Comparison of ENCODE assay signal across 31 cellular contexts in genomic region chr2:152701198-152701597, GRCh38. TPM values are rescaled to one million over a fixed set of nuclear protein-coding genes. Genes with fewer than 3 reads are reported as not detected.
DNase-seq lines count a peak whose midpoint lies in the region; ATAC-seq and TF ChIP-seq lines count a peak whose summit lies in the region.
"Had no signal": no experiment of that assay in that cellular context is flagged by ENCODE, and none has a peak within 500 bp of the region (broad histone marks: within the 10 kb centered on the region; RNA-seq: fewer than 3 reads in every experiment).

No MANE protein-coding gene starts in this region.

- H4K12ac ChIP-seq in trophoblast cell (ENCODE audit: low read depth, low read length): no peak overlapping the region

- TF ChIP-seq CTCF in IMR-90 (conservative IDR thresholded peaks at IDR 0.05; ENCODE audit: low read depth, low read length) (no peak), endothelial cell (IDR thresholded peaks at IDR 0.05; ENCODE audit: unreplicated experiment) (no peak)

- no peak for DNase-seq in activated CD4-positive, alpha-beta T cell treated with anti-CD3 and anti-CD28 coated beads for 36 hours
- no peak for DNase-seq in activated CD4-positive, alpha-beta T cell treated with anti-CD3 and anti-CD28 coated beads, Interleukin-2, amount 50 U/mL, for 48 hours
- DNase-seq in IMR-90: no peak
- DNase-seq in endothelial cell (ENCODE audit: low spot score): no peak
- DNase-seq in trophoblast cell: peak in 1 of 2 donors; percentile 23
- no peak for DNase-seq in stimulated activated CD4-positive, alpha-beta T cell treated with anti-CD3 and anti-CD28 coated beads, Interleukin-2, amount 100 ng/mL, for 48 hours
- DNase-seq in SHP77 treated with DMSO at 0.1 percent for 48 hours (lab: John Stamatoyannopoulos, UW): no peak
- DNase-seq: activated naive CD8-positive, alpha-beta T cell treated with anti-CD3 and anti-CD28 coated beads for 36 hours; activated T-cell treated with anti-CD3 and anti-CD28 coated beads, Interleukin-2, amount 50 U/mL, for 72 hours; AML-193; CD4-positive, alpha-beta memory T cell; DMS153; effector CD8-positive, alpha-beta T cell; esophagus squamous epithelium; gastrocnemius medialis; hippocampal formation; KG1; left ventricle myocardium superior; NCI-H2171; NCI-H524; Peyer's patch; SJCRH30; stimulated activated CD4-positive, alpha-beta T cell treated with anti-CD3 and anti-CD28 coated beads, Interleukin-12 subunit alpha, Interleukin-12 subunit beta, amount 100 ng/mL, for 4 hours; stimulated activated CD4-positive, alpha-beta T cell treated with anti-CD3 and anti-CD28 coated beads, Interleukin-4, amount 100 ng/mL, for 4 hours; T-cell; thyroid gland had no signal

- peaks cover 47% of the 10 kb centered on the region for H3K36me3 Mint-ChIP-seq in activated CD4-positive, alpha-beta T cell treated with anti-CD3 and anti-CD28 coated beads for 36 hours (ENCODE audit: low read depth)
- peaks cover 30% of the 10 kb centered on the region for H3K36me3 Mint-ChIP-seq in endothelial cell (ENCODE audit: low read depth, unreplicated experiment)

- H3K4me1 Mint-ChIP-seq in activated CD4-positive, alpha-beta T cell treated with anti-CD3 and anti-CD28 coated beads for 36 hours: peaks cover 51% of the 10 kb centered on the region
- peaks cover 15% of the 10 kb centered on the region for H3K4me1 Mint-ChIP-seq in endothelial cell (ENCODE audit: unreplicated experiment)

- no TSS peak for BruUV-seq in IMR-90 (replicated peaks; lab: Mats Ljungman, UMichigan)

- H3K27me3 ChIP-seq in IMR-90 (ENCODE audit: control insufficient read depth, insufficient read depth, low read length) (no peaks in the 10 kb centered on the region), trophoblast cell (ENCODE audit: insufficient read depth, low read length) (no peaks in the 10 kb centered on the region)
- H3K27me3 ChIP-seq: esophagus squamous epithelium, gastrocnemius medialis, Peyer's patch, SJCRH30, thyroid gland had no signal

- H4K8ac ChIP-seq in IMR-90 (ENCODE audit: low read depth in 2 of 2, low read length in 2 of 2) (no peak overlapping the region), trophoblast cell (ENCODE audit: low read depth, low read length) (no peak overlapping the region)

- no peak overlapping the region for H3K27ac ChIP-seq in IMR-90 (ENCODE audit: insufficient read depth, low read length)
- H3K27ac ChIP-seq in trophoblast cell (ENCODE audit: low read depth, low read length): no peak overlapping the region
- H3K27ac ChIP-seq: esophagus squamous epithelium, gastrocnemius medialis, Peyer's patch, SJCRH30, thyroid gland had no signal

- no peak overlapping the region for H2AK9ac ChIP-seq in IMR-90 (replicated peaks; ENCODE audit: low read depth, low read length, poor library complexity)

- no peak overlapping the region for H3K4me3 ChIP-seq in IMR-90 (ENCODE audit: insufficient read depth, low read depth, low read length)
- no peak overlapping the region for H3K4me3 ChIP-seq in trophoblast cell (ENCODE audit: low read depth, low read length)
- H3K4me3 ChIP-seq: esophagus squamous epithelium, gastrocnemius medialis, Peyer's patch, SJCRH30, thyroid gland had no signal

- H3K27me3 Mint-ChIP-seq in activated CD4-positive, alpha-beta T cell treated with anti-CD3 and anti-CD28 coated beads for 36 hours: no peaks in the 10 kb centered on the region
- H3K27me3 Mint-ChIP-seq in endothelial cell (ENCODE audit: unreplicated experiment): peaks cover 3% of the 10 kb centered on the region
- H3K27me3 Mint-ChIP-seq: activated naive CD8-positive, alpha-beta T cell treated with anti-CD3 and anti-CD28 coated beads for 36 hours; CD4-positive, alpha-beta memory T cell; natural killer cell treated with Interleukin-12 subunit alpha and Interleukin-12 subunit beta and Interleukin-15 and Interleukin-18, amount 100 ng/mL, for 72 hours; stimulated activated naive CD8-positive, alpha-beta T cell treated with anti-CD3 and anti-CD28 coated beads, Interleukin-15, Interleukin-2, amounts not matched to agents 100 ng/mL and 50 ng/mL, for 24 hours; T-cell had no signal

- H3K79me1 ChIP-seq in IMR-90 (ENCODE audit: low read depth in 1 of 2, low read length in 2 of 2) (peaks cover 28 to 56% of the 10 kb centered on the region in 2 experiments), trophoblast cell (ENCODE audit: low read length) (peaks cover 1% of the 10 kb centered on the region)

- WGBS in IMR-90 (ENCODE audit: extremely low coverage in 2 of 2, insufficient read length in 1 of 2), 2 experiments: 100% methylated on average over 3 of the region's 7 CpGs; no CpG with 5 or more reads in 1 of the 2 experiments
- WGBS in trophoblast cell (ENCODE audit: extremely low coverage, insufficient coverage, insufficient read length): no CpG with 5 or more reads among the region's 7 CpGs

- no peak overlapping the region for H3K23ac ChIP-seq in IMR-90 (ENCODE audit: low read depth, low read length)
- no peak overlapping the region for H3K23ac ChIP-seq in trophoblast cell (ENCODE audit: low read length)

- H3K9ac ChIP-seq in IMR-90 (ENCODE audit: low read depth, low read length) (no peak overlapping the region), trophoblast cell (ENCODE audit: low read length) (no peak overlapping the region)

- H3K4me2 ChIP-seq in IMR-90 (ENCODE audit: low read depth, low read length) (no peak overlapping the region), trophoblast cell (ENCODE audit: low read length) (no peak overlapping the region)

- H3K4ac ChIP-seq in IMR-90 (ENCODE audit: low read depth, low read length): no peak overlapping the region
- H3K4ac ChIP-seq in trophoblast cell (ENCODE audit: low read depth, low read length): peak overlapping the region; percentile 9

- H3K9me3 ChIP-seq in IMR-90 (ENCODE audit: control insufficient read depth, insufficient read depth, low read length): peaks cover 8% of the 10 kb centered on the region
- H3K9me3 ChIP-seq in trophoblast cell (ENCODE audit: insufficient read depth, low read depth, low read length): peaks cover 2% of the 10 kb centered on the region
- H3K9me3 ChIP-seq: gastrocnemius medialis, Peyer's patch, thyroid gland had no signal

- peak overlapping the region; percentile 40 for H2BK5ac ChIP-seq in IMR-90 (ENCODE audit: low read depth, low read length, poor library complexity, severe bottlenecking)
- H2BK5ac ChIP-seq in trophoblast cell (ENCODE audit: low read depth, low read length, poor library complexity): peak overlapping the region; percentile 42

- H3K4me3 Mint-ChIP-seq in activated CD4-positive, alpha-beta T cell treated with anti-CD3 and anti-CD28 coated beads for 36 hours: no peak overlapping the region
- H3K4me3 Mint-ChIP-seq in endothelial cell (ENCODE audit: unreplicated experiment): peak overlapping the region; percentile 19
- H3K4me3 Mint-ChIP-seq: activated naive CD8-positive, alpha-beta T cell treated with anti-CD3 and anti-CD28 coated beads for 36 hours; activated T-cell treated with anti-CD3 and anti-CD28 coated beads, Interleukin-2, amount 50 U/mL, for 72 hours; CD4-positive, alpha-beta memory T cell; natural killer cell treated with Interleukin-12 subunit alpha and Interleukin-12 subunit beta and Interleukin-15 and Interleukin-18, amount 100 ng/mL, for 72 hours; stimulated activated naive CD8-positive, alpha-beta T cell treated with anti-CD3 and anti-CD28 coated beads, Interleukin-15, Interleukin-2, amounts not matched to agents 100 ng/mL and 50 ng/mL, for 24 hours; T-cell had no signal

- H3K56ac ChIP-seq in IMR-90 (ENCODE audit: extremely low read depth, insufficient read depth, low read length): no peak overlapping the region

- no peak overlapping the region for H2BK15ac ChIP-seq in IMR-90 (ENCODE audit: low read depth, low read length)

- no peak for ATAC-seq in activated CD4-positive, alpha-beta T cell treated with anti-CD3 and anti-CD28 coated beads for 36 hours
- ATAC-seq in IMR-90 (ENCODE audit: low read depth): no peak
- ATAC-seq in HG03571 (IDR thresholded peaks at IDR 0.05; ENCODE audit: unreplicated experiment): no peak
- ATAC-seq: activated CD4-positive, CD25-positive, alpha-beta regulatory T cell treated with anti-CD3 and anti-CD28 coated beads, Interleukin-2, amount 50 U/mL, for 24 hours; activated T-cell treated with anti-CD3 and anti-CD28 coated beads, Interleukin-2, amount 50 U/mL, for 72 hours; gastrocnemius medialis; left ventricle myocardium superior; natural killer cell treated with Interleukin-12 subunit alpha and Interleukin-12 subunit beta and Interleukin-15 and Interleukin-18, amount 100 ng/mL, for 72 hours; right cardiac atrium; T-cell had no signal

- POLR2A ChIA-PET in activated CD4-positive, alpha-beta T cell treated with anti-CD3 and anti-CD28 coated beads for 36 hours (lab: Charles Lee): interaction anchor here (0.6 kb wide), 1 partner anchor 349 kb away, joined by 4 read pairs; no protein-coding TSS in a partner anchor
- POLR2A ChIA-PET in IMR-90 (lab: Charles Lee; ENCODE audit: unreplicated experiment): no interaction called here

- dilution Hi-C loops in IMR-90 (cut with HindIII; ENCODE audit: low sequenced_read_pairs, unreplicated experiment): no loop called here

- H3K36me3 ChIP-seq in IMR-90 (ENCODE audit: control insufficient read depth, insufficient read depth, low read length) (peaks cover 12% of the 10 kb centered on the region), trophoblast cell (ENCODE audit: control insufficient read depth in 1 of 2, insufficient read depth in 2 of 2, low read length in 2 of 2) (peaks cover 7 to 13% of the 10 kb centered on the region in 2 experiments)
- H3K36me3 ChIP-seq: thyroid gland had no signal

- TF ChIP-seq POLR2A in IMR-90 (IDR thresholded peaks at IDR 0.05; ENCODE audit: low read depth, low read length): no peak

- peak overlapping the region; percentile 81; the same call in 1 of the 2 replicates for H4K5ac ChIP-seq in IMR-90 (ENCODE audit: low read depth, low read length)

- no peaks in the 10 kb centered on the region for H3K9me1 ChIP-seq in IMR-90 (ENCODE audit: insufficient read depth, low read length)

- H3K14ac ChIP-seq in IMR-90 (replicated peaks; ENCODE audit: low read depth, low read length) (no peak overlapping the region), trophoblast cell (ENCODE audit: low read length) (peak overlapping the region; percentile 4)

- H2AFZ ChIP-seq in IMR-90 (replicated peaks; ENCODE audit: low read length, poor library complexity) (no peak overlapping the region), trophoblast cell (ENCODE audit: insufficient read depth, low read length, poor library complexity) (no peak overlapping the region)

- no peak overlapping the region for H2AK5ac ChIP-seq in IMR-90 (ENCODE audit: low read depth, low read length)
- no peak overlapping the region for H2AK5ac ChIP-seq in trophoblast cell (ENCODE audit: low read length)

- no peak for TF ChIP-seq RAD21 in IMR-90 (IDR thresholded peaks at IDR 0.05; ENCODE audit: low read length)

- in situ Hi-C loops in IMR-90 (cut with MboI; ENCODE audit: low sequenced_read_pairs): no loop called here

- peaks cover 9% of the 10 kb centered on the region for H3K79me2 ChIP-seq in trophoblast cell (ENCODE audit: control insufficient read depth, insufficient read depth, low read length, poor library complexity)

- H2BK20ac ChIP-seq in IMR-90 (ENCODE audit: low read depth, low read length): no peak overlapping the region

- H3K9me3 Mint-ChIP-seq in activated CD4-positive, alpha-beta T cell treated with anti-CD3 and anti-CD28 coated beads for 36 hours (ENCODE audit: low read depth): peaks cover 14% of the 10 kb centered on the region
- H3K9me3 Mint-ChIP-seq in endothelial cell (ENCODE audit: unreplicated experiment): no peaks in the 10 kb centered on the region
- H3K9me3 Mint-ChIP-seq: natural killer cell treated with Interleukin-12 subunit alpha and Interleukin-12 subunit beta and Interleukin-15 and Interleukin-18, amount 100 ng/mL, for 72 hours had no signal

- no peak overlapping the region for H2BK120ac ChIP-seq in IMR-90 (ENCODE audit: low read depth, low read length)
- H2BK120ac ChIP-seq in trophoblast cell (ENCODE audit: insufficient read depth, low read length, poor library complexity): no peak overlapping the region

- no peak overlapping the region for H4K91ac ChIP-seq in IMR-90 (ENCODE audit: insufficient read depth, low read depth, low read length)
- H4K91ac ChIP-seq in trophoblast cell (ENCODE audit: low read depth, low read length): peak overlapping the region; percentile 8

- H3K18ac ChIP-seq in IMR-90 (ENCODE audit: low read depth, low read length) (no peak overlapping the region), trophoblast cell (ENCODE audit: low read length) (peak overlapping the region; percentile 58)

- intact Hi-C loops in activated CD4-positive, alpha-beta T cell treated with anti-CD3 and anti-CD28 coated beads for 36 hours (cut with DNase I, micrococcal nuclease): no loop called here
- intact Hi-C loops in IMR-90 (cut with micrococcal nuclease): no loop called here

- H3K4me1 ChIP-seq in IMR-90 (ENCODE audit: control insufficient read depth, insufficient read depth, low read length) (peaks cover 2% of the 10 kb centered on the region; the same call in 1 of the 2 replicates), trophoblast cell (ENCODE audit: control insufficient read depth in 1 of 2, insufficient read depth in 2 of 2, low read length in 2 of 2) (no peaks in the 10 kb centered on the region)
- H3K4me1 ChIP-seq: esophagus squamous epithelium, SJCRH30, thyroid gland had no signal

- peaks cover 35% of the 10 kb centered on the region for H4K20me1 ChIP-seq in IMR-90 (ENCODE audit: insufficient read depth, low read length)

- CTCF ChIA-PET in activated CD4-positive, alpha-beta T cell treated with anti-CD3 and anti-CD28 coated beads for 36 hours (lab: Charles Lee): no interaction called here
- CTCF ChIA-PET in IMR-90 (lab: Yijun Ruan, JAX): interaction anchor here (1.5 kb wide), 1 partner anchor 14 kb away, joined by 5 read pairs; no protein-coding TSS in a partner anchor

- H3K27ac Mint-ChIP-seq in activated CD4-positive, alpha-beta T cell treated with anti-CD3 and anti-CD28 coated beads for 36 hours: peak overlapping the region; percentile 8
- no peak overlapping the region for H3K27ac Mint-ChIP-seq in endothelial cell (ENCODE audit: unreplicated experiment)
- H3K27ac Mint-ChIP-seq: activated naive CD8-positive, alpha-beta T cell treated with anti-CD3 and anti-CD28 coated beads for 36 hours; activated T-cell treated with anti-CD3 and anti-CD28 coated beads, Interleukin-2, amount 50 U/mL, for 72 hours; stimulated activated naive CD8-positive, alpha-beta T cell treated with anti-CD3 and anti-CD28 coated beads, Interleukin-15, Interleukin-2, amounts not matched to agents 100 ng/mL and 50 ng/mL, for 24 hours had no signal

- no peak overlapping the region for H2BK12ac ChIP-seq in trophoblast cell (ENCODE audit: low read length)

RNA-seq across cellular contexts. Expression of gene PRPF40A, which starts 16.1 kb away (rescaled TPM):
- 100 to 1,000 TPM; 145 to 152 TPM for total RNA-seq in activated CD4-positive, alpha-beta T cell treated with anti-CD3 and anti-CD28 coated beads for 36 hours
- total RNA-seq in IMR-90 (2012; rRNA removed): 150 and 168 TPM in 2 replicates
- polyA plus RNA-seq in IMR-90 (2012; rRNA removed): 49.1 and 58.7 TPM in 2 replicates
- polyA plus RNA-seq in IMR-90 (2012; cell fraction: cytosol; rRNA removed): 21.3 and 26.3 TPM in 2 replicates
- polyA plus RNA-seq in IMR-90 (2012; cell fraction: nucleus; rRNA removed; ENCODE audit: low replicate concordance): 46.3 and 80.3 TPM in 2 replicates
- total RNA-seq in endothelial cell (ENCODE audit: unreplicated experiment): 128 TPM
- polyA plus RNA-seq in trophoblast cell (2013): 132 and 137 TPM in 2 replicates

RNA-seq across cellular contexts. Expression of gene ARL6IP6, which starts 17.2 kb away (rescaled TPM):
- total RNA-seq in activated CD4-positive, alpha-beta T cell treated with anti-CD3 and anti-CD28 coated beads for 36 hours: 10 to 100 TPM; 21.8 to 36.8 TPM
- total RNA-seq in IMR-90 (2012; rRNA removed): 4.1 and 11.7 TPM in 2 replicates
- 11.2 and 14.7 TPM in 2 replicates for polyA plus RNA-seq in IMR-90 (2012; rRNA removed)
- 7.7 and 9.5 TPM in 2 replicates for polyA plus RNA-seq in IMR-90 (2012; cell fraction: cytosol; rRNA removed)
- polyA plus RNA-seq in IMR-90 (2012; cell fraction: nucleus; rRNA removed; ENCODE audit: low replicate concordance): 9.3 and 19.8 TPM in 2 replicates
- total RNA-seq in endothelial cell (ENCODE audit: unreplicated experiment): 22.7 TPM
- polyA plus RNA-seq in trophoblast cell (2013): 25.4 and 27.1 TPM in 2 replicates
